8 cellular contexts compared by ENCODE assay signal in genomic region chr15:43746245-43746902, GRCh38. TPM values are rescaled to one million over a fixed set of nuclear protein-coding genes. Genes with fewer than 3 reads are reported as not detected.
DNase-seq lines count a peak whose midpoint lies in the region; ATAC-seq and TF ChIP-seq lines count a peak whose summit lies in the region.
"Not testable (repeated sequence)": the region's sequence is repeated elsewhere in the genome, so short reads cannot be mapped to it uniquely, and the experiment has no call there.

PDIA3 (plus strand) TSS chr15:43746438; CDS start chr15:43746540, 102 bp downstream.

- H4K8ac ChIP-seq in trophoblast cell (ENCODE audit: low read depth, low read length), result peak within 1 kb of the TSS; percentile 99

- H3K79me1 ChIP-seq in trophoblast cell (ENCODE audit: low read length), result peaks cover 13% of the 10 kb centered on the region

- H3K27ac ChIP-seq in heart left ventricle, result peak within 1 kb of the TSS; percentile 86 to 97 (median 94)
- peak within 1 kb of the TSS; percentile 71 for H3K27ac ChIP-seq in trophoblast cell (ENCODE audit: low read depth, low read length)
- H3K27ac ChIP-seq in tibial artery, result peak within 1 kb of the TSS; percentile 93 to 96

- H3K23ac ChIP-seq in trophoblast cell (ENCODE audit: low read length), result not testable (repeated sequence)

- peak within 1 kb of the TSS; percentile 95 for H2AFZ ChIP-seq in trophoblast cell (ENCODE audit: insufficient read depth, low read length, poor library complexity)

- WGBS in heart left ventricle, 4 donors, result 0 to 1% (median 1%) methylated on average over 15 to 84 of the region's 84 CpGs
- WGBS in trophoblast cell (ENCODE audit: extremely low coverage, insufficient coverage, insufficient read length), result no CpG with 5 or more reads among the region's 84 CpGs

- H3K79me2 ChIP-seq in trophoblast cell (ENCODE audit: control insufficient read depth, insufficient read depth, low read length, poor library complexity), result peaks cover 17% of the 10 kb centered on the region

- peaks cover 23% of the 10 kb centered on the region for H3K4me1 Mint-ChIP-seq in T-helper 1 cell treated with Interleukin-12 subunit alpha and Interleukin-12 subunit beta and Interleukin-4 antibody, amounts not matched to agents 30 μg/mL and 1 μg/mL, for 36 hours (ENCODE audit: low read depth)

- DNase-seq in NCI-H1436 (lab: John Stamatoyannopoulos, UW) (peak; percentile 73), amniotic epithelial cell (ENCODE audit: low read depth) (peak; percentile 81), heart left ventricle (peak; percentile 94 to 98 (median 96)), trophoblast cell (peak; percentile 93), tibial artery (peak; percentile 91 to 96)

- peak; percentile 82 to 98 for TF ChIP-seq POLR2A in heart left ventricle (IDR thresholded peaks at IDR 0.05)

- H2AK5ac ChIP-seq in trophoblast cell (ENCODE audit: low read length), result peak within 1 kb of the TSS; percentile 77

- H2BK120ac ChIP-seq in trophoblast cell (ENCODE audit: insufficient read depth, low read length, poor library complexity), result peak within 1 kb of the TSS; percentile 96

- H3K4me2 ChIP-seq in trophoblast cell (ENCODE audit: low read length), result peak within 1 kb of the TSS; percentile 78

- H3K27me3 Mint-ChIP-seq in T-helper 1 cell treated with Interleukin-12 subunit alpha and Interleukin-12 subunit beta and Interleukin-4 antibody, amounts not matched to agents 30 μg/mL and 1 μg/mL, for 36 hours (ENCODE audit: low read depth), result not testable (repeated sequence)

- peak within 1 kb of the TSS; percentile 89 for H3K9ac ChIP-seq in trophoblast cell (ENCODE audit: low read length)

- peak within 1 kb of the TSS; percentile 100 for H3K18ac ChIP-seq in trophoblast cell (ENCODE audit: low read length)

- H3K4me1 ChIP-seq in heart left ventricle, result peaks cover 4 to 49% (median 36%) of the 10 kb centered on the region in 12 donors
- not testable (repeated sequence) for H3K4me1 ChIP-seq in trophoblast cell (ENCODE audit: control insufficient read depth in 1 of 2, insufficient read depth in 2 of 2, low read length in 2 of 2)
- peaks cover 0 to 40% (median 34%) of the 10 kb centered on the region in 4 donors for H3K4me1 ChIP-seq in tibial artery

- not testable (repeated sequence) for TF ChIP-seq CTCF in GM12875 (IDR thresholded peaks at IDR 0.05; ENCODE audit: borderline replicate concordance, insufficient read depth, low read depth, low read length)
- TF ChIP-seq CTCF in heart left ventricle (IDR thresholded peaks at IDR 0.05), result peak in 4 of 12 donors; percentile 5 to 30 (median 19)
- TF ChIP-seq CTCF in tibial artery (IDR thresholded peaks at IDR 0.05), result peak in 1 of 2 experiments; percentile 37

- not testable (repeated sequence) for H3K36me3 ChIP-seq in heart left ventricle; trophoblast cell (ENCODE audit: control insufficient read depth in 1 of 2, insufficient read depth in 2 of 2, low read length in 2 of 2); tibial artery

- not testable (repeated sequence) for H3K9me3 ChIP-seq in heart left ventricle; trophoblast cell (ENCODE audit: insufficient read depth, low read depth, low read length); tibial artery

- peak within 1 kb of the TSS; percentile 89 for H3K4me3 ChIP-seq in GM12875 (ENCODE audit: low read depth, low read length)
- H3K4me3 ChIP-seq in heart left ventricle, result peak within 1 kb of the TSS; percentile 78 to 100 (median 92)
- H3K4me3 ChIP-seq in trophoblast cell (ENCODE audit: low read depth, low read length), result peak within 1 kb of the TSS; percentile 92
- peak within 1 kb of the TSS; percentile 71 to 76 for H3K4me3 ChIP-seq in tibial artery

- ATAC-seq in HG02798 (IDR thresholded peaks at IDR 0.05; ENCODE audit: poor library complexity, unreplicated experiment) (peak; percentile 88), heart left ventricle (peak; percentile 96 to 99 (median 98))

- peak within 1 kb of the TSS; percentile 95 for H3K14ac ChIP-seq in trophoblast cell (ENCODE audit: low read length)

- peak within 1 kb of the TSS; percentile 99 for H3K27ac Mint-ChIP-seq in T-helper 1 cell treated with Interleukin-12 subunit alpha and Interleukin-12 subunit beta and Interleukin-4 antibody, amounts not matched to agents 30 μg/mL and 1 μg/mL, for 36 hours

- not testable (repeated sequence) for H3K36me3 Mint-ChIP-seq in T-helper 1 cell treated with Interleukin-12 subunit alpha and Interleukin-12 subunit beta and Interleukin-4 antibody, amounts not matched to agents 30 μg/mL and 1 μg/mL, for 36 hours (ENCODE audit: low read depth)

- H2BK12ac ChIP-seq in trophoblast cell (ENCODE audit: low read length), result peak within 1 kb of the TSS; percentile 64

- intact Hi-C loops in heart left ventricle (cut with DNase I); tibial artery (cut with DNase I; ENCODE audit: low total_unique reads): not testable (repeated sequence)

- peak within 1 kb of the TSS; percentile 96 for H4K12ac ChIP-seq in trophoblast cell (ENCODE audit: low read depth, low read length)

- H4K91ac ChIP-seq in trophoblast cell (ENCODE audit: low read depth, low read length), result peak within 1 kb of the TSS; percentile 96

- H3K4me3 Mint-ChIP-seq in T-helper 1 cell treated with Interleukin-12 subunit alpha and Interleukin-12 subunit beta and Interleukin-4 antibody, amounts not matched to agents 30 μg/mL and 1 μg/mL, for 36 hours, result peak within 1 kb of the TSS; percentile 97

- peak within 1 kb of the TSS; percentile 92 for H3K4ac ChIP-seq in trophoblast cell (ENCODE audit: low read depth, low read length)

- not testable (repeated sequence) for H3K27me3 ChIP-seq in heart left ventricle; trophoblast cell (ENCODE audit: insufficient read depth, low read length); tibial artery

- H2BK5ac ChIP-seq in trophoblast cell (ENCODE audit: low read depth, low read length, poor library complexity), result peak within 1 kb of the TSS; percentile 88

- H3K9me3 Mint-ChIP-seq in T-helper 1 cell treated with Interleukin-12 subunit alpha and Interleukin-12 subunit beta and Interleukin-4 antibody, amounts not matched to agents 30 μg/mL and 1 μg/mL, for 36 hours, result not testable (repeated sequence)

RNA-seq across cellular contexts. Expression of gene PDIA3, which starts in this region (rescaled TPM):
- 100 to 1,000 TPM in 7 of 9 donors, 10 to 100 TPM in 2; 57.2 to 278 (median 172) TPM for total RNA-seq in heart left ventricle
- 100 to 1,000 TPM in 1 of 2 donors, 10 to 100 TPM in 1; 95.5 to 242 TPM for polyA plus RNA-seq in heart left ventricle
- polyA plus RNA-seq in trophoblast cell (2013), result 1,066 and 1,100 TPM in 2 replicates

Comparison
In these comparisons a context has a peak if more than half of its experiments do, and no peak if none do; other contexts are left out.
1. Peak in every context shown above with its lines: DNase-seq, ATAC-seq, H3K4me3 ChIP-seq and H3K27ac ChIP-seq.